8 cellular contexts compared by ENCODE assay signal in genomic region chr7:128608678-128609421, GRCh38.
DNase-seq lines count a peak whose midpoint lies in the region; ATAC-seq and TF ChIP-seq lines count a peak whose summit lies in the region.
"Not testable (repeated sequence)": the region's sequence is repeated elsewhere in the genome, so short reads cannot be mapped to it uniquely, and the experiment has no call there.

No MANE protein-coding gene starts in this region.

- H3K4me2 ChIP-seq in osteoblast (ENCODE audit: insufficient read depth, low read length) = peak overlapping the region; percentile 92

- not testable (repeated sequence) for H2AFZ ChIP-seq in osteoblast (ENCODE audit: low read length)

- not testable (repeated sequence) for H3K9me3 Mint-ChIP-seq in activated naive CD8-positive, alpha-beta T cell (ENCODE audit: low read depth)

- H3K27ac ChIP-seq in 22Rv1 (peak overlapping the region; percentile 33; the same call in 1 of the 2 replicates), osteoblast (ENCODE audit: low read depth, low read length) (peak overlapping the region; percentile 70)
- H3K27ac ChIP-seq in gastroesophageal sphincter = not testable (repeated sequence)

- H4K20me1 ChIP-seq in osteoblast (ENCODE audit: insufficient read depth, low read length) = not testable (repeated sequence)

- not testable (repeated sequence) for H3K4me1 ChIP-seq in gastroesophageal sphincter; osteoblast (ENCODE audit: insufficient read depth, low read length)

- not testable (repeated sequence) for H3K4me3 ChIP-seq in gastroesophageal sphincter
- peak overlapping the region; percentile 61 for H3K4me3 ChIP-seq in osteoblast (ENCODE audit: insufficient read depth, low read length)

- peaks cover 34% of the 10 kb centered on the region for H3K79me2 ChIP-seq in osteoblast (ENCODE audit: insufficient read depth, low read length)

- not testable (repeated sequence) for H3K27me3 Mint-ChIP-seq in activated naive CD8-positive, alpha-beta T cell

- WGBS in gastroesophageal sphincter (ENCODE audit: low coverage in 1 of 2), 2 donors = 0 to 2% methylated on average over 5 to 6 of the region's 6 CpGs

- TF ChIP-seq EP300 in gastroesophageal sphincter (IDR thresholded peaks at IDR 0.05) = not testable (repeated sequence)

- not testable (repeated sequence) for H3K36me3 Mint-ChIP-seq in activated naive CD8-positive, alpha-beta T cell

- peak; percentile 86 for ATAC-seq in HG02759 (IDR thresholded peaks at IDR 0.05; ENCODE audit: unreplicated experiment)
- ATAC-seq in SK-N-SH treated with all-trans-retinoic acid at 6 μM for 48 hours = peak; percentile 96
- ATAC-seq in gastroesophageal sphincter = peak; percentile 65

- not testable (repeated sequence) for H3K9me3 ChIP-seq in gastroesophageal sphincter; osteoblast (ENCODE audit: low read depth, low read length)

- TF ChIP-seq POLR2A in gastroesophageal sphincter (IDR thresholded peaks at IDR 0.05) = not testable (repeated sequence)

- not testable (repeated sequence) for H3K4me1 Mint-ChIP-seq in activated naive CD8-positive, alpha-beta T cell (ENCODE audit: low read depth)

- peak overlapping the region; percentile 93 for H3K27ac Mint-ChIP-seq in activated naive CD8-positive, alpha-beta T cell

- in situ Hi-C loops in GM13977 (cut with MboI; ENCODE audit: low pct_unique_long_range_greater_than_20kb, low sequenced_read_pairs, unreplicated experiment) = not testable (repeated sequence)

- peaks cover 0 to 27% of the 10 kb centered on the region in 2 donors for H3K36me3 ChIP-seq in gastroesophageal sphincter
- H3K36me3 ChIP-seq in osteoblast (ENCODE audit: insufficient read depth, low read length) = not testable (repeated sequence)

- not testable (repeated sequence) for H3K27me3 ChIP-seq in gastroesophageal sphincter; osteoblast (ENCODE audit: insufficient read depth, low read length)

- TF ChIP-seq CTCF in 22Rv1 (IDR thresholded peaks at IDR 0.05) = peak; percentile 92
- peak; percentile 37 for TF ChIP-seq CTCF in GM13977 (IDR thresholded peaks at IDR 0.05; ENCODE audit: extremely low read depth, insufficient read depth, missing control alignments)
- peak; percentile 25 to 74 (median 62) for TF ChIP-seq CTCF in gastroesophageal sphincter (IDR thresholded peaks at IDR 0.05)
- TF ChIP-seq CTCF in osteoblast (IDR thresholded peaks at IDR 0.05; ENCODE audit: extremely low read depth, low read depth, low read length) = peak; percentile 45

- peak overlapping the region; percentile 82 for H3K4me3 Mint-ChIP-seq in activated naive CD8-positive, alpha-beta T cell

- not testable (repeated sequence) for DNase-seq in GM13977 (ENCODE audit: low spot score); osteoblast (ENCODE audit: insufficient read length, low spot score, missing footprints)
- DNase-seq in NCI-H1105 treated with DMSO at 0.1 percent for 48 hours (lab: John Stamatoyannopoulos, UW) = peak; percentile 56

Comparison
In these comparisons a context has a peak if more than half of its experiments do, and no peak if none do; other contexts are left out.
1. CTCF ChIP-seq: peak in every context shown above with its lines; median percentile 92 in 22Rv1; 62 in gastroesophageal sphincter; 45 in osteoblast; 37 in GM13977.